Comparison of ENCODE assay signal across 8 cellular contexts in the genomic region with DNA sequence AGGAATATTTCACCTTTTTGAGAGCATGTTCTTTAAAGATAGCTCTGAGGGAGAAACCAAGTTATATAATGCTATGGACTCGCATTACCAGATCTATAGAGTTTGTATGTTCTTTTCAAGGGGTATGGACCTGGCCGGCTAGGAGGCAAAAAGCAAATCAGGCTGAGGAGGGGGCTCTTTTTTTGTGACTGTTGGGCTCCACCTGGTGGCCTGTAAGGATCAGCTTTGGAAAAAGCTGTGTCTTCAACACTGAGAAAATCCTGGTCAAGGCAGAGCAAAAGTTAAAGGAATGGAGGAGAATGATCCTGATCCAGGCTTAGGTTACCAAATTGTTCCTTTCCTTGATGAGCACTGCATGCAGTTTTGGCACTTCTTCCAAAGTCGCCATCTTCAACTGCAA.
A peak's percentile ranks its signal among the peaks of the same experiment; 100 is the strongest.
DNase-seq lines count a peak whose midpoint lies in the region; ATAC-seq and TF ChIP-seq lines count a peak whose summit lies in the region.

No MANE protein-coding gene starts in this region.

- intact Hi-C loops in activated CD4-positive, alpha-beta memory T cell treated with anti-CD3 and anti-CD28 coated beads for 36 hours (cut with micrococcal nuclease) = loop anchor here (1.0 kb wide), 3 partner anchors 185 to 236 kb away; no protein-coding TSS in a partner anchor
- intact Hi-C loops in sigmoid colon (cut with DNase I) = loop anchor here (1.0 to 10.0 kb wide), 2 partner anchors 183 to 217 kb away; no protein-coding TSS in a partner anchor

- H3K4me1 ChIP-seq in sigmoid colon = no peaks in the 10 kb centered on the region

- peaks cover 2% of the 10 kb centered on the region for H3K36me3 Mint-ChIP-seq in activated CD4-positive, alpha-beta memory T cell treated with anti-CD3 and anti-CD28 coated beads for 36 hours

- TF ChIP-seq CTCF in sigmoid colon (IDR thresholded peaks at IDR 0.05) = peak; percentile 25 to 40 (median 34)

- H3K36me3 ChIP-seq in sigmoid colon = peaks cover 0 to 3% (median 0%) of the 10 kb centered on the region in 4 donors

- H3K27ac Mint-ChIP-seq in activated CD4-positive, alpha-beta memory T cell treated with anti-CD3 and anti-CD28 coated beads for 36 hours = no peak overlapping the region

- no peak overlapping the region for H3K4me3 ChIP-seq in sigmoid colon

- 65 to 71% methylated on average over 3 of the region's 3 CpGs for WGBS in sigmoid colon, 2 donors

- H3K9me3 ChIP-seq in sigmoid colon = no peaks in the 10 kb centered on the region

- no peaks in the 10 kb centered on the region for H3K27me3 Mint-ChIP-seq in activated CD4-positive, alpha-beta memory T cell treated with anti-CD3 and anti-CD28 coated beads for 36 hours

- DNase-seq in NCI-H1417 (lab: John Stamatoyannopoulos, UW) = peak; percentile 5 to 53 (median 10)
- DNase-seq in NCI-H1417 treated with DMSO at 0.1 percent for 48 hours (lab: John Stamatoyannopoulos, UW) = no peak
- DNase-seq in M059J (ENCODE audit: low read depth) = peak; percentile 29
- peak; percentile 50 for DNase-seq in activated CD4-positive, alpha-beta memory T cell treated with anti-CD3 and anti-CD28 coated beads for 36 hours
- DNase-seq in glomerular visceral epithelial cell (ENCODE audit: extremely low spot score) = peak; percentile 53
- no peak for DNase-seq in sigmoid colon

- no peaks in the 10 kb centered on the region for H3K9me3 Mint-ChIP-seq in activated CD4-positive, alpha-beta memory T cell treated with anti-CD3 and anti-CD28 coated beads for 36 hours

- no peak overlapping the region for H3K27ac ChIP-seq in sigmoid colon

- no peak for TF ChIP-seq POLR2A in sigmoid colon (IDR thresholded peaks at IDR 0.05)

- POLR2A ChIA-PET in activated CD4-positive, alpha-beta memory T cell treated with anti-CD3 and anti-CD28 coated beads for 36 hours (lab: Charles Lee) = no interaction called here

- CTCF ChIA-PET in activated CD4-positive, alpha-beta memory T cell treated with anti-CD3 and anti-CD28 coated beads for 36 hours (lab: Charles Lee) = interaction anchor here (0.6 to 6.8 kb wide), 12 partner anchors 67 to 297 kb away, joined by 3 to 127 read pairs (median 4); a partner anchor contains a TSS

- ATAC-seq in HG03565 (IDR thresholded peaks at IDR 0.05; ENCODE audit: unreplicated experiment) = no peak
- no peak for ATAC-seq in GM21825 (IDR thresholded peaks at IDR 0.05; ENCODE audit: unreplicated experiment)

- no peak for TF ChIP-seq EP300 in sigmoid colon (IDR thresholded peaks at IDR 0.05)

- H3K4me1 Mint-ChIP-seq in activated CD4-positive, alpha-beta memory T cell treated with anti-CD3 and anti-CD28 coated beads for 36 hours (ENCODE audit: low read depth) = peaks cover 19% of the 10 kb centered on the region

- no peak overlapping the region for H3K4me3 Mint-ChIP-seq in activated CD4-positive, alpha-beta memory T cell treated with anti-CD3 and anti-CD28 coated beads for 36 hours

- no peaks in the 10 kb centered on the region for H3K27me3 ChIP-seq in sigmoid colon

Comparison
In these comparisons a context has a peak if more than half of its experiments do, and no peak if none do; other contexts are left out.
1. DNase-seq: peak in NCI-H1417 (3 of 3), M059J (single experiment), activated CD4-positive, alpha-beta memory T cell treated with anti-CD3 and anti-CD28 coated beads for 36 hours (single experiment) and glomerular visceral epithelial cell (single experiment); none in NCI-H1417 treated with DMSO at 0.1 percent for 48 hours (single experiment) and sigmoid colon (single experiment).